In genomic region chr10:5814110-5815107, GRCh38 we compare ENCODE assay signal across 8 cellular contexts. TPM values are rescaled to one million over a fixed set of nuclear protein-coding genes. Genes with fewer than 3 reads are reported as not detected.
A peak's percentile ranks its signal among the peaks of the same experiment; 100 is the strongest.
DNase-seq lines count a peak whose midpoint lies in the region; TF ChIP-seq lines count a peak whose summit lies in the region.

No MANE protein-coding gene starts in this region.

- no peak overlapping the region for H3K23ac ChIP-seq in trophoblast cell (ENCODE audit: low read length)

- peak overlapping the region; percentile 93 for H3K4ac ChIP-seq in trophoblast cell (ENCODE audit: low read depth, low read length)

- H3K4me3 ChIP-seq in trophoblast cell (ENCODE audit: low read depth, low read length): peak overlapping the region; percentile 93

- peak overlapping the region; percentile 93 for H2BK5ac ChIP-seq in trophoblast cell (ENCODE audit: low read depth, low read length, poor library complexity)

- H3K79me2 ChIP-seq in trophoblast cell (ENCODE audit: control insufficient read depth, insufficient read depth, low read length, poor library complexity): peaks cover 16% of the 10 kb centered on the region

- peak overlapping the region; percentile 98 for H3K9ac ChIP-seq in trophoblast cell (ENCODE audit: low read length)

- H2BK12ac ChIP-seq in trophoblast cell (ENCODE audit: low read length): no peak overlapping the region

- DNase-seq in stimulated activated CD4-positive, alpha-beta T cell treated with anti-CD3 and anti-CD28 coated beads, Interleukin-1b, Interleukin-23, amount 100 ng/mL, for 48 hours: peak; percentile 18
- DNase-seq in stimulated activated CD4-positive, alpha-beta T cell treated with anti-CD3 and anti-CD28 coated beads, Interleukin-2, amount 100 ng/mL, for 48 hours: no peak
- DNase-seq in RWPE1 (ENCODE audit: low spot score): no peak
- DNase-seq in erythroblast (lab: John Stamatoyannopoulos, UW): peak; percentile 72 to 77
- no peak for DNase-seq in trophoblast cell
- DNase-seq in NCI-H128 (lab: John Stamatoyannopoulos, UW; ENCODE audit: unreplicated experiment): no peak
- DNase-seq in NK-92 treated with Interleukin-12 subunit alpha and Interleukin-12 subunit beta, amount 100 ng/mL, for 24 hours (lab: John Stamatoyannopoulos, UW): no peak
- DNase-seq in kidney tubule cell (ENCODE audit: low spot score): no peak

- peak overlapping the region; percentile 95 for H4K8ac ChIP-seq in trophoblast cell (ENCODE audit: low read depth, low read length)

- peak overlapping the region; percentile 87 for H3K14ac ChIP-seq in trophoblast cell (ENCODE audit: low read length)

- peak overlapping the region; percentile 91 for H3K27ac ChIP-seq in RWPE1
- peak overlapping the region; percentile 94 for H3K27ac ChIP-seq in trophoblast cell (ENCODE audit: low read depth, low read length)

- peaks cover 0 to 6% of the 10 kb centered on the region in 2 experiments for H3K4me1 ChIP-seq in trophoblast cell (ENCODE audit: control insufficient read depth in 1 of 2, insufficient read depth in 2 of 2, low read length in 2 of 2)

- peak overlapping the region; percentile 72 for H3K4me2 ChIP-seq in trophoblast cell (ENCODE audit: low read length)

- H4K12ac ChIP-seq in trophoblast cell (ENCODE audit: low read depth, low read length): peak overlapping the region; percentile 73

- no peaks in the 10 kb centered on the region for H3K36me3 ChIP-seq in trophoblast cell (ENCODE audit: control insufficient read depth in 1 of 2, insufficient read depth in 2 of 2, low read length in 2 of 2)

- TF ChIP-seq CTCF in RWPE1 (conservative IDR thresholded peaks at IDR 0.05; ENCODE audit: low read depth): no peak

- CTCF ChIA-PET in RWPE1 (lab: Yijun Ruan, JAX): interaction anchor here (0.5 to 1.1 kb wide), 2 partner anchors 11 to 59 kb away, joined by 3 to 5 read pairs; no protein-coding TSS in a partner anchor

- no peak for TF ChIP-seq POLR2A in erythroblast (IDR thresholded peaks at IDR 0.05; ENCODE audit: low read length)

- peak overlapping the region; percentile 87 for H3K18ac ChIP-seq in trophoblast cell (ENCODE audit: low read length)

- H2BK120ac ChIP-seq in trophoblast cell (ENCODE audit: insufficient read depth, low read length, poor library complexity): peak overlapping the region; percentile 91

- no peaks in the 10 kb centered on the region for H3K27me3 ChIP-seq in trophoblast cell (ENCODE audit: insufficient read depth, low read length)

- POLR2A ChIA-PET in RWPE1 (lab: Yijun Ruan, JAX; ENCODE audit: low non-redundant PET): interaction anchor here (0.6 to 1.2 kb wide), 3 partner anchors 60 to 111 kb away, joined by 3 to 5 read pairs (median 3); partner anchors contain the start of genes ANKRD16 and FBH1

- peak overlapping the region; percentile 97 for H4K91ac ChIP-seq in trophoblast cell (ENCODE audit: low read depth, low read length)

- H2AFZ ChIP-seq in trophoblast cell (ENCODE audit: insufficient read depth, low read length, poor library complexity): peak overlapping the region; percentile 50

- no CpG with 5 or more reads among the region's 12 CpGs for WGBS in trophoblast cell (ENCODE audit: extremely low coverage, insufficient coverage, insufficient read length)

- H2AK5ac ChIP-seq in trophoblast cell (ENCODE audit: low read length): peak overlapping the region; percentile 35

- H3K79me1 ChIP-seq in trophoblast cell (ENCODE audit: low read length): peaks cover 12% of the 10 kb centered on the region

- H3K9me3 ChIP-seq in trophoblast cell (ENCODE audit: insufficient read depth, low read depth, low read length): no peaks in the 10 kb centered on the region

RNA-seq across cellular contexts. Expression of gene GDI2, which starts 1.2 kb away (rescaled TPM):
- 222 and 226 TPM in 2 replicates for polyA plus RNA-seq in trophoblast cell (2013)

Comparison
In these comparisons a context has a peak if more than half of its experiments do, and no peak if none do; other contexts are left out.
1. DNase-seq: peak in stimulated activated CD4-positive, alpha-beta T cell treated with anti-CD3 and anti-CD28 coated beads, Interleukin-1b, Interleukin-23, amount 100 ng/mL, for 48 hours (single experiment) and erythroblast (2 of 2); none in stimulated activated CD4-positive, alpha-beta T cell treated with anti-CD3 and anti-CD28 coated beads, Interleukin-2, amount 100 ng/mL, for 48 hours (0 of 2), RWPE1 (single experiment), trophoblast cell (0 of 2), NCI-H128 (single experiment), NK-92 treated with Interleukin-12 subunit alpha and Interleukin-12 subunit beta, amount 100 ng/mL, for 24 hours (single experiment) and kidney tubule cell (single experiment).